In the genomic region with DNA sequence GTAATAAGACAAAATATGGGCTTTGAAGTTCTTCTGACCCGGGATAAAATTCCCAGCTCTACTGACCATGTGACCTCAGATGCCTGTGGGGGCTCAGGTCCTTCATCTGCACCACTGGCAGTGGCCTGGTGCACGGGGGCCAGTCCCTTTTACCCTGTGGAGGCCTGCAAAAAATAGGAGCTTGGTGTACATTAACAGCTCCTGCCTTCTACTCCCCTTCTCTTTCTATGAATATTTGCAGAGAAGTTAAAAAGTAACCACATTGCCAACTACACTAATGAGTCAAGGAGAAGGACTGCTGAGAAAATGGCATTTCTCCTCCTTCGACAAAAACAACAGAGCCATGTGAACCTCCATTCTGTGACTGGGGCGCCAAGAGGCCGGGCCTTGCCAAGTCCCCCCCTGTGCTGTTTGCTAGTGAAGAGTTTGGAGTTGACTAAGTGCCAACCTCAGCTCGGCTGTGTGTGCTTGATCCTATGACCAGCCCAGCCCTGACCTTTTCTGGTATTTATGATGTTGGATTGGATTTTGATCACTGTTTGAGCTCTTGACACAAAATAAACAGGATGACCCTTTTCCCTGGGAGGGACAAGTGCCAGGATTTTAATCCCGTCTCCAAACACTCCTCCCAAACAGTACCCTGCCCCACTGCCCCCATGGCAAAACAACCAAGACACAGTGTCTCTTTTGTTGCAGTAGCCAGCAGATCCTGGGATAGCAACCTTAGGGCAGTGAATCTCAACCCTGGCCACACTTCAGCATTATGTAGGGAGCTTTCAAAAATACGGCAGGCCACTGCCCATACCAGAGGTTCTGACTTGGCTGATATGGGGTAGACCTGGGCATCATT, we compare ENCODE assay signal across 9 cellular contexts.
DNase-seq lines count a peak whose midpoint lies in the region; ATAC-seq and TF ChIP-seq lines count a peak whose summit lies in the region.
"Had no signal": no experiment of that assay in that cellular context is flagged by ENCODE, and none has a peak within 500 bp of the region (broad histone marks: within the 10 kb centered on the region; RNA-seq: fewer than 3 reads in every experiment).

No MANE protein-coding gene starts in this region.

- no peak overlapping the region for H3K4me3 ChIP-seq in body of pancreas

- no peaks in the 10 kb centered on the region for H3K36me3 ChIP-seq in body of pancreas (replicated peaks in 1 of 2; ENCODE audit: insufficient read depth in 1 of 2, low read depth in 2 of 2)

- peak overlapping the region; percentile 54 to 85 (median 77) for H3K27ac ChIP-seq in body of pancreas
- peak overlapping the region; percentile 46 for H3K27ac ChIP-seq in layer of hippocampus (ENCODE audit: low read depth, low read length)

- in situ Hi-C loops in GM13977 (cut with MboI; ENCODE audit: low pct_unique_long_range_greater_than_20kb, low sequenced_read_pairs, unreplicated experiment): no loop called here

- H3K4me1 ChIP-seq in body of pancreas: peaks cover 38% of the 10 kb centered on the region

- no peak for TF ChIP-seq POLR2A in body of pancreas (IDR thresholded peaks at IDR 0.05)

- H3K27me3 ChIP-seq in body of pancreas (no peaks in the 10 kb centered on the region), layer of hippocampus (ENCODE audit: control insufficient read depth, insufficient read depth, low read length) (no peaks in the 10 kb centered on the region)

- intact Hi-C loops in body of pancreas (cut with DNase I): no loop called here

- peak; percentile 73 to 92 (median 88) for DNase-seq in body of pancreas
- DNase-seq in stromal cell of bone marrow (ENCODE audit: low read depth): peak; percentile 72
- no peak for DNase-seq in GM13977 (ENCODE audit: low spot score)
- DNase-seq in activated CD4-positive, alpha-beta T cell treated with anti-CD3 and anti-CD28 coated beads for 48 hours: no peak
- DNase-seq in NCI-H187 (lab: John Stamatoyannopoulos, UW): no peak
- DNase-seq: activated CD4-positive, alpha-beta T cell treated with anti-CD3 and anti-CD28 coated beads, Interleukin-2, amount 10 ng/mL, durations not matched to agents 7 days and 5 days had no signal

- 6 to 9% methylated on average over 8 of the region's 8 CpGs for WGBS in body of pancreas, 2 donors

- TF ChIP-seq CTCF in body of pancreas (IDR thresholded peaks at IDR 0.05): no peak
- no peak for TF ChIP-seq CTCF in GM13977 (IDR thresholded peaks at IDR 0.05; ENCODE audit: extremely low read depth, insufficient read depth, missing control alignments)

- no peaks in the 10 kb centered on the region for H3K9me3 ChIP-seq in body of pancreas

- peak; percentile 66 for ATAC-seq in GM19025 (IDR thresholded peaks at IDR 0.05; ENCODE audit: low read depth, unreplicated experiment)
- ATAC-seq in body of pancreas: peak; percentile 88
- no peak for ATAC-seq in GM19397 (IDR thresholded peaks at IDR 0.05; ENCODE audit: unreplicated experiment)

Comparison
In these comparisons a context has a peak if more than half of its experiments do, and no peak if none do; other contexts are left out.
1. DNase-seq: peak in body of pancreas (4 of 4) and stromal cell of bone marrow (single experiment); none in GM13977 (single experiment), activated CD4-positive, alpha-beta T cell treated with anti-CD3 and anti-CD28 coated beads for 48 hours (single experiment) and NCI-H187 (0 of 2).